Comparison of ENCODE assay signal across 16 cellular contexts in the genomic region with DNA sequence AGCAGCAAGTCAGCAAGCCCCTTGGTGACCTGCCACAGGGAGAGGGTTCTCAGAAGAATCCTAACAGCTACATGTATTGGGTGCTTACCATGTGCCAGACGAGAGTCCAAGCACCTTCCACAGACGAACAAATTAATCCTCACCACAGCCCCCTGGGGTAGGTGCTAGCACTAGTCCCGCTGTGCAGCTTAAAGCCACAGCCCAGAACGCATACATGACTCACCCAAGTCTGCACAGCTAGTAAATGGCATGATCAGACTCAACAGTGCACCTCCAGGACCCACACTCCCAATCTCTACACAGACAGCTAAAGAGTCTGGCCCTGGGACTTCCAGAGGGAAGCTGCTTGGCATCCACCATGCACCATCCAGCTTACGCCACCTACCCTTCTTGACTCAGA.
A peak's percentile ranks its signal among the peaks of the same experiment; 100 is the strongest.
DNase-seq lines count a peak whose midpoint lies in the region; ATAC-seq and TF ChIP-seq lines count a peak whose summit lies in the region.
"Had no signal": no experiment of that assay in that cellular context is flagged by ENCODE, and none has a peak within 500 bp of the region (broad histone marks: within the 10 kb centered on the region; RNA-seq: fewer than 3 reads in every experiment).

No MANE protein-coding gene starts in this region.

- H3K4me1 ChIP-seq in GM23338 (ENCODE audit: insufficient read depth) = no peaks in the 10 kb centered on the region
- H3K4me1 ChIP-seq: right lobe of liver, testis had no signal

- H3K4me3 Mint-ChIP-seq in T-cell (no peak overlapping the region), GM23338 (no peak overlapping the region)

- no peaks in the 10 kb centered on the region for H3K9me2 ChIP-seq in GM23338 (ENCODE audit: insufficient read depth)

- no peak overlapping the region for H3K4me3 ChIP-seq in GM23338
- H3K4me3 ChIP-seq: cardiac muscle cell, right lobe of liver, testis had no signal

- DNase-seq in A172 (ENCODE audit: low spot score) (peak; percentile 72), ELR (ENCODE audit: low read depth) (peak; percentile 68), RPMI7951 (ENCODE audit: low read depth) (peak; percentile 55), iris pigment epithelial cell (ENCODE audit: low read depth) (peak; percentile 51), T1000 (lab: John Stamatoyannopoulos, UW) (no peak), T-cell (no peak), GM23338 (ENCODE audit: low spot score) (no peak)
- DNase-seq: activated naive CD4-positive, alpha-beta T cell treated with Interleukin-2 at 50 U/mL for 16 hours; NCI-H526 treated with DMSO at 0.1 percent for 48 hours; nucleus accumbens; right lobe of liver; RPMI8226; stimulated activated CD4-positive, alpha-beta T cell treated with anti-CD3 and anti-CD28 coated beads, Interleukin-2, amount 100 ng/mL, for 48 hours; testis had no signal

- H3K36me3 Mint-ChIP-seq in T-cell (peaks cover 4% of the 10 kb centered on the region), GM23338 (ENCODE audit: low read depth) (no peaks in the 10 kb centered on the region)

- no peaks in the 10 kb centered on the region for H3F3A ChIP-seq in GM23338 (replicated peaks; ENCODE audit: low read depth)

- H3K79me2 ChIP-seq in GM23338 (replicated peaks; ENCODE audit: insufficient read depth) = no peaks in the 10 kb centered on the region

- CTCF ChIA-PET in T-cell (lab: Charles Lee) = no interaction called here

- no peaks in the 10 kb centered on the region for H3K27me3 ChIP-seq in GM23338 (ENCODE audit: insufficient read depth)
- H3K27me3 ChIP-seq: right lobe of liver, testis had no signal

- TF ChIP-seq CTCF in GM23338 (conservative IDR thresholded peaks at IDR 0.05; ENCODE audit: low read depth in 2 of 2) = no peak

- POLR2A ChIA-PET in T-cell (lab: Charles Lee) = no interaction called here

- H3K27ac ChIP-seq in GM23338 (ENCODE audit: low read depth) = no peak overlapping the region
- H3K27ac ChIP-seq: cardiac muscle cell, right lobe of liver, testis had no signal

- H3K27ac Mint-ChIP-seq in T-cell (no peak overlapping the region), GM23338 (no peak overlapping the region)

- H3K27me3 Mint-ChIP-seq in T-cell (peaks cover 12 to 17% of the 10 kb centered on the region in 2 donors), GM23338 (ENCODE audit: insufficient read depth, low read depth, poor library complexity) (peaks cover 3% of the 10 kb centered on the region)

- no peak overlapping the region for H2AFZ ChIP-seq in GM23338

- no peaks in the 10 kb centered on the region for H4K20me1 ChIP-seq in GM23338 (replicated peaks; ENCODE audit: insufficient read depth)

- H3K4me1 Mint-ChIP-seq in T-cell (no peaks in the 10 kb centered on the region), GM23338 (no peaks in the 10 kb centered on the region)

- H3K9me3 Mint-ChIP-seq in T-cell (no peaks in the 10 kb centered on the region), GM23338 (no peaks in the 10 kb centered on the region)

- no peak overlapping the region for H3K4me2 ChIP-seq in GM23338

- no peaks in the 10 kb centered on the region for H3K36me3 ChIP-seq in GM23338 (ENCODE audit: insufficient read depth)
- H3K36me3 ChIP-seq: cardiac muscle cell, right lobe of liver had no signal

- ATAC-seq in GM21381 (IDR thresholded peaks at IDR 0.05; ENCODE audit: unreplicated experiment) (no peak), T-cell (replicated peaks in 1 of 4) (no peak), GM23338 (no peak)

TF ChIP-seq in GM23338, 12 proteins besides CTCF, POLR2A, EP300 and RAD21:
- TF ChIP-seq ETS1 (IDR thresholded peaks at IDR 0.05) (no peak), ZNF331 (CRISPR knock-in tag; IDR thresholded peaks at IDR 0.05; ENCODE audit: low read depth) (no peak), ZNF114 (CRISPR knock-in tag; IDR thresholded peaks at IDR 0.05) (no peak)

Comparison
In these comparisons a context has a peak if more than half of its experiments do, and no peak if none do; other contexts are left out.
1. DNase-seq: peak in A172 (single experiment), ELR (single experiment), RPMI7951 (single experiment) and iris pigment epithelial cell (single experiment); none in T1000 (single experiment), T-cell (0 of 34) and GM23338 (single experiment).